Comparison of ENCODE assay signal across 23 cellular contexts in the genomic region with DNA sequence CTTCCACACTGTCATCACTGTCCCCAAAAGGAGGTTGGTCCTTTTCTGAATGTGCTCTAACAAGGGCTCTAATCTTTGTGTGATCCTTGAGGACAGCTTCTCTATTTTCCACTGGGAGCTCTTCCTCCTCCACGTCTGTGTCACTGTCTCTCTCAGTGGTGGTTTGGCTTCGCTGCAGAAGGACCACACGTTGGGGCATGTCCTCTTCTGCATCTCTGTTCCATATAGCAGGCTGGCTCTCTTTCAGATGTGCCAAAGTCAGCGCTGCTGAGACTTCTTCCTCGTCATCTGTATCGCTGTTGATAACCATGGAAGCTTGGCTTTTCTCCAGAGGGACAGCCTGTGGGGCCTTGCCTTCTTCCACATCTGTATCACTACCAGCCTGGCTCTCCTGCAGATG. TPM values are rescaled to one million over a fixed set of nuclear protein-coding genes. Genes with fewer than 3 reads are reported as not detected.
DNase-seq lines count a peak whose midpoint lies in the region; ATAC-seq, FAIRE-seq and TF ChIP-seq lines count a peak whose summit lies in the region.
"Had no signal": no experiment of that assay in that cellular context is flagged by ENCODE, and none has a peak within 500 bp of the region (broad histone marks: within the 10 kb centered on the region; RNA-seq: fewer than 3 reads in every experiment).

No MANE protein-coding gene starts in this region.

- H3K9me3 ChIP-seq in Karpas-422 (ENCODE audit: low read length) (no peaks in the 10 kb centered on the region), astrocyte (ENCODE audit: insufficient read depth, low read depth, low read length) (no peaks in the 10 kb centered on the region)
- H3K9me3 ChIP-seq: left lung, thoracic aorta had no signal

- CTCF ChIA-PET in activated CD4-positive, alpha-beta memory T cell treated with anti-CD3 and anti-CD28 coated beads, Interleukin-2, amount 10 ng/mL, durations not matched to agents 7 days and 5 days (lab: Charles Lee): interaction anchor here (0.6 to 2.6 kb wide), 4 partner anchors 10 to 729 kb away, joined by 3 to 15 read pairs (median 6); no protein-coding TSS in a partner anchor
- CTCF ChIA-PET in activated CD4-positive, alpha-beta memory T cell treated with anti-CD3 and anti-CD28 coated beads for 36 hours (lab: Charles Lee): interaction anchor here (0.7 to 3.3 kb wide), 5 partner anchors 16 to 367 kb away, joined by 3 to 11 read pairs (median 4); no protein-coding TSS in a partner anchor

- H4K20me1 ChIP-seq in Karpas-422 (ENCODE audit: insufficient read depth, low read depth, low read length): no peaks in the 10 kb centered on the region
- H4K20me1 ChIP-seq in astrocyte (ENCODE audit: insufficient read depth, low read length): no peaks in the 10 kb centered on the region

- peaks cover 77% of the 10 kb centered on the region for H3K36me3 Mint-ChIP-seq in activated CD4-positive, alpha-beta memory T cell treated with anti-CD3 and anti-CD28 coated beads, Interleukin-2, amount 10 ng/mL, durations not matched to agents 7 days and 5 days (ENCODE audit: low read depth)
- H3K36me3 Mint-ChIP-seq in activated CD4-positive, alpha-beta memory T cell treated with anti-CD3 and anti-CD28 coated beads for 36 hours: peaks cover 68% of the 10 kb centered on the region
- H3K36me3 Mint-ChIP-seq in astrocyte (ENCODE audit: low read depth, unreplicated experiment): peaks cover 34% of the 10 kb centered on the region
- H3K36me3 Mint-ChIP-seq in natural killer cell: no peaks in the 10 kb centered on the region

- H3K9ac ChIP-seq in Karpas-422 (ENCODE audit: low read length) (no peak overlapping the region), astrocyte (ENCODE audit: low read length) (no peak overlapping the region)

- intact Hi-C loops in activated CD4-positive, alpha-beta memory T cell treated with anti-CD3 and anti-CD28 coated beads for 36 hours (cut with micrococcal nuclease): no loop called here
- intact Hi-C loops in natural killer cell (cut with micrococcal nuclease): no loop called here

- H3K79me2 ChIP-seq in Karpas-422 (ENCODE audit: low read length): peaks cover 12% of the 10 kb centered on the region
- H3K79me2 ChIP-seq in astrocyte (ENCODE audit: insufficient read depth, low read length): peaks cover 13% of the 10 kb centered on the region

- H3K4me2 ChIP-seq in Karpas-422 (ENCODE audit: low read depth, low read length, poor library complexity, severe bottlenecking): no peak overlapping the region
- H3K4me2 ChIP-seq in astrocyte (ENCODE audit: low read length): no peak overlapping the region

- peaks cover 2% of the 10 kb centered on the region for H3K9me3 Mint-ChIP-seq in activated CD4-positive, alpha-beta memory T cell treated with anti-CD3 and anti-CD28 coated beads, Interleukin-2, amount 10 ng/mL, durations not matched to agents 7 days and 5 days
- H3K9me3 Mint-ChIP-seq in activated CD4-positive, alpha-beta memory T cell treated with anti-CD3 and anti-CD28 coated beads for 36 hours: no peaks in the 10 kb centered on the region
- H3K9me3 Mint-ChIP-seq in astrocyte (ENCODE audit: unreplicated experiment) (no peaks in the 10 kb centered on the region), natural killer cell (no peaks in the 10 kb centered on the region)

- H3K9me2 ChIP-seq in Karpas-422 (replicated peaks; ENCODE audit: insufficient read depth, low read length): no peaks in the 10 kb centered on the region

- H3K27ac Mint-ChIP-seq in activated CD4-positive, alpha-beta memory T cell treated with anti-CD3 and anti-CD28 coated beads, Interleukin-2, amount 10 ng/mL, durations not matched to agents 7 days and 5 days: peak overlapping the region; percentile 79
- no peak overlapping the region for H3K27ac Mint-ChIP-seq in activated CD4-positive, alpha-beta memory T cell treated with anti-CD3 and anti-CD28 coated beads for 36 hours
- H3K27ac Mint-ChIP-seq in astrocyte (ENCODE audit: unreplicated experiment) (no peak overlapping the region), natural killer cell (peak overlapping the region; percentile 81 to 93)

- H3K4me1 Mint-ChIP-seq in activated CD4-positive, alpha-beta memory T cell treated with anti-CD3 and anti-CD28 coated beads, Interleukin-2, amount 10 ng/mL, durations not matched to agents 7 days and 5 days: peaks cover 62% of the 10 kb centered on the region
- peaks cover 31% of the 10 kb centered on the region for H3K4me1 Mint-ChIP-seq in activated CD4-positive, alpha-beta memory T cell treated with anti-CD3 and anti-CD28 coated beads for 36 hours (ENCODE audit: low read depth)
- peaks cover 7% of the 10 kb centered on the region for H3K4me1 Mint-ChIP-seq in astrocyte (ENCODE audit: low read depth, unreplicated experiment)
- H3K4me1 Mint-ChIP-seq in natural killer cell: peaks cover 38 to 53% of the 10 kb centered on the region in 2 donors

- ATAC-seq in natural killer cell (no peak), HG02973 (IDR thresholded peaks at IDR 0.05; ENCODE audit: unreplicated experiment) (no peak)
- ATAC-seq: left lung had no signal

- no peak overlapping the region for H3K4me3 Mint-ChIP-seq in activated CD4-positive, alpha-beta memory T cell treated with anti-CD3 and anti-CD28 coated beads, Interleukin-2, amount 10 ng/mL, durations not matched to agents 7 days and 5 days
- no peak overlapping the region for H3K4me3 Mint-ChIP-seq in activated CD4-positive, alpha-beta memory T cell treated with anti-CD3 and anti-CD28 coated beads for 36 hours
- peak overlapping the region; percentile 66 for H3K4me3 Mint-ChIP-seq in astrocyte (ENCODE audit: unreplicated experiment)
- peak overlapping the region; percentile 60 for H3K4me3 Mint-ChIP-seq in natural killer cell
- H3K4me3 Mint-ChIP-seq: neural crest cell had no signal

- TF ChIP-seq CTCF in astrocyte (IDR thresholded peaks at IDR 0.05; ENCODE audit: insufficient read depth, low read depth, low read length) (no peak), natural killer cell (IDR thresholded peaks at IDR 0.05) (no peak), GM13976 (IDR thresholded peaks at IDR 0.05; ENCODE audit: borderline replicate concordance, control extremely low read depth, extremely low read depth, insufficient read depth, missing control alignments) (no peak)

- H3K27me3 Mint-ChIP-seq in activated CD4-positive, alpha-beta memory T cell treated with anti-CD3 and anti-CD28 coated beads, Interleukin-2, amount 10 ng/mL, durations not matched to agents 7 days and 5 days: no peaks in the 10 kb centered on the region
- H3K27me3 Mint-ChIP-seq in activated CD4-positive, alpha-beta memory T cell treated with anti-CD3 and anti-CD28 coated beads for 36 hours: no peaks in the 10 kb centered on the region
- H3K27me3 Mint-ChIP-seq in astrocyte (ENCODE audit: low read depth, unreplicated experiment) (no peaks in the 10 kb centered on the region), natural killer cell (ENCODE audit: low read depth in 2 of 2) (no peaks in the 10 kb centered on the region)

- in situ Hi-C loops in GM13976 (cut with MboI; ENCODE audit: low sequenced_read_pairs, unreplicated experiment): no loop called here

- no peak for FAIRE-seq in astrocyte (lab: Jason Lieb, UNC)
- FAIRE-seq: GM12891, RCC 7860 had no signal

- H3K36me3 ChIP-seq in Karpas-422 (ENCODE audit: insufficient read depth, low read length) (peaks cover 14% of the 10 kb centered on the region), astrocyte (ENCODE audit: insufficient read depth, low read length) (peaks cover 28% of the 10 kb centered on the region)

- H2AFZ ChIP-seq in Karpas-422 (ENCODE audit: low read length): no peak overlapping the region
- no peak overlapping the region for H2AFZ ChIP-seq in astrocyte (ENCODE audit: low read depth, low read length)

- H3K4me1 ChIP-seq in Karpas-422 (ENCODE audit: low read length) (peaks cover 11% of the 10 kb centered on the region), astrocyte (ENCODE audit: insufficient read depth, low read length) (peaks cover 7% of the 10 kb centered on the region)

- H3K4me3 ChIP-seq in Karpas-422 (ENCODE audit: low read length): no peak overlapping the region
- no peak overlapping the region for H3K4me3 ChIP-seq in astrocyte (ENCODE audit: insufficient read depth, low read depth, low read length)
- H3K4me3 ChIP-seq: left lung, thoracic aorta had no signal

- H3K27me3 ChIP-seq in Karpas-422 (ENCODE audit: low read length): no peaks in the 10 kb centered on the region
- no peaks in the 10 kb centered on the region for H3K27me3 ChIP-seq in astrocyte (ENCODE audit: insufficient read depth, low read length)
- H3K27me3 ChIP-seq: left lung had no signal

- no peak for DNase-seq in activated CD4-positive, alpha-beta memory T cell treated with anti-CD3 and anti-CD28 coated beads, Interleukin-2, amount 10 ng/mL, durations not matched to agents 7 days and 5 days
- no peak for DNase-seq in activated CD4-positive, alpha-beta memory T cell treated with anti-CD3 and anti-CD28 coated beads for 36 hours
- DNase-seq in Karpas-422 (peak; percentile 37), astrocyte (ENCODE audit: low read depth) (no peak), natural killer cell (no peak), D341Med (ENCODE audit: low spot score) (no peak), GM13976 (ENCODE audit: low spot score) (no peak)
- DNase-seq: activated T-cell treated with anti-CD3 and anti-CD28 coated beads for 4 hours, caudate nucleus, DMS153, GF-D8, IMR-90, left lung, midbrain, NCI-H187 treated with DMSO at 0.1 percent for 48 hours, NCI-H345 had no signal

- H3K27ac ChIP-seq in Karpas-422 (ENCODE audit: low read length) (no peak overlapping the region), astrocyte (ENCODE audit: low read depth, low read length) (no peak overlapping the region)
- H3K27ac ChIP-seq: C4-2B, HL-60, left lung, thoracic aorta had no signal

- POLR2A ChIA-PET in activated CD4-positive, alpha-beta memory T cell treated with anti-CD3 and anti-CD28 coated beads, Interleukin-2, amount 10 ng/mL, durations not matched to agents 7 days and 5 days (lab: Charles Lee): interaction anchor here (0.8 to 2.6 kb wide), 12 partner anchors 9 to 97 kb away, joined by 3 to 25 read pairs (median 4); partner anchors contain the start of genes MRPS18B and PPP1R10
- POLR2A ChIA-PET in activated CD4-positive, alpha-beta memory T cell treated with anti-CD3 and anti-CD28 coated beads for 36 hours (lab: Charles Lee): interaction anchor here (1.5 kb wide), 1 partner anchor 25 kb away, joined by 3 read pairs; no protein-coding TSS in a partner anchor

RNA-seq across cellular contexts. Expression of gene MDC1, which starts 4.6 kb away (rescaled TPM):
- total RNA-seq in activated CD4-positive, alpha-beta memory T cell treated with anti-CD3 and anti-CD28 coated beads, Interleukin-2, amount 10 ng/mL, durations not matched to agents 7 days and 5 days: 10 to 100 TPM; 49.7 to 54.6 TPM
- total RNA-seq in activated CD4-positive, alpha-beta memory T cell treated with anti-CD3 and anti-CD28 coated beads for 36 hours: 10 to 100 TPM; 79.5 to 88.7 TPM
- total RNA-seq in Karpas-422 (2014; rRNA removed; shearing (Covaris generic); ENCODE audit: low replicate concordance): 9.4 and 11.0 TPM in 2 replicates
- total RNA-seq in astrocyte (25.2 and 25.4 TPM in 2 replicates), natural killer cell (10 to 100 TPM; 61.2 to 77.0 (median 64.5) TPM)

RNA-seq across cellular contexts. Expression of gene TUBB, which starts 7.7 kb away (rescaled TPM):
- 1,000 to 10,000 TPM; 1,162 to 1,172 TPM for total RNA-seq in activated CD4-positive, alpha-beta memory T cell treated with anti-CD3 and anti-CD28 coated beads, Interleukin-2, amount 10 ng/mL, durations not matched to agents 7 days and 5 days
- 1,000 to 10,000 TPM; 1,695 to 1,719 TPM for total RNA-seq in activated CD4-positive, alpha-beta memory T cell treated with anti-CD3 and anti-CD28 coated beads for 36 hours
- 403 and 427 TPM in 2 replicates for total RNA-seq in Karpas-422 (2014; rRNA removed; shearing (Covaris generic); ENCODE audit: low replicate concordance)
- total RNA-seq in astrocyte: 815 and 887 TPM in 2 replicates
- 100 to 1,000 TPM; 121 to 168 (median 127) TPM for total RNA-seq in natural killer cell

RNA-seq across cellular contexts. Expression of gene NRM, which starts 21.7 kb away (rescaled TPM):
- total RNA-seq in activated CD4-positive, alpha-beta memory T cell treated with anti-CD3 and anti-CD28 coated beads, Interleukin-2, amount 10 ng/mL, durations not matched to agents 7 days and 5 days: 10 to 100 TPM; 40.5 to 41.1 TPM
- 10 to 100 TPM; 31.6 to 32.7 TPM for total RNA-seq in activated CD4-positive, alpha-beta memory T cell treated with anti-CD3 and anti-CD28 coated beads for 36 hours
- total RNA-seq in Karpas-422 (2014; rRNA removed; shearing (Covaris generic); ENCODE audit: low replicate concordance): 16.9 and 38.1 TPM in 2 replicates
- total RNA-seq in astrocyte: 12.2 and 12.8 TPM in 2 replicates
- total RNA-seq in natural killer cell: 1 to 10 TPM; 7.4 to 8.9 (median 8.7) TPM

RNA-seq across cellular contexts. Expression of gene PPP1R18, which starts 26.0 kb away (rescaled TPM):
- 100 to 1,000 TPM; 269 to 283 TPM for total RNA-seq in activated CD4-positive, alpha-beta memory T cell treated with anti-CD3 and anti-CD28 coated beads, Interleukin-2, amount 10 ng/mL, durations not matched to agents 7 days and 5 days
- 100 to 1,000 TPM; 172 to 183 TPM for total RNA-seq in activated CD4-positive, alpha-beta memory T cell treated with anti-CD3 and anti-CD28 coated beads for 36 hours
- total RNA-seq in Karpas-422 (2014; rRNA removed; shearing (Covaris generic); ENCODE audit: low replicate concordance): 69.8 and 75.3 TPM in 2 replicates
- 145 and 156 TPM in 2 replicates for total RNA-seq in astrocyte
- 100 to 1,000 TPM; 183 to 260 (median 219) TPM for total RNA-seq in natural killer cell

RNA-seq across cellular contexts. Expression of gene FLOT1, which starts 30.0 kb away (rescaled TPM):
- 100 to 1,000 TPM; 125 to 131 TPM for total RNA-seq in activated CD4-positive, alpha-beta memory T cell treated with anti-CD3 and anti-CD28 coated beads, Interleukin-2, amount 10 ng/mL, durations not matched to agents 7 days and 5 days
- total RNA-seq in activated CD4-positive, alpha-beta memory T cell treated with anti-CD3 and anti-CD28 coated beads for 36 hours: 100 to 1,000 TPM; 226 to 231 TPM
- total RNA-seq in Karpas-422 (2014; rRNA removed; shearing (Covaris generic); ENCODE audit: low replicate concordance): 58.2 and 103 TPM in 2 replicates
- total RNA-seq in astrocyte (77.6 and 85.2 TPM in 2 replicates), natural killer cell (100 to 1,000 TPM in 1 of 3 donors, 10 to 100 TPM in 2; 73.1 to 113 (median 94.2) TPM)

Comparison
In these comparisons a context has a peak if more than half of its experiments do, and no peak if none do; other contexts are left out.
1. H3K27ac Mint-ChIP-seq: peak in activated CD4-positive, alpha-beta memory T cell treated with anti-CD3 and anti-CD28 coated beads, Interleukin-2, amount 10 ng/mL, durations not matched to agents 7 days and 5 days (single experiment) and natural killer cell (2 of 2); none in activated CD4-positive, alpha-beta memory T cell treated with anti-CD3 and anti-CD28 coated beads for 36 hours (single experiment) and astrocyte (single experiment).
2. H3K4me3 Mint-ChIP-seq: peak in astrocyte (single experiment) and natural killer cell (single experiment); none in activated CD4-positive, alpha-beta memory T cell treated with anti-CD3 and anti-CD28 coated beads, Interleukin-2, amount 10 ng/mL, durations not matched to agents 7 days and 5 days (single experiment) and activated CD4-positive, alpha-beta memory T cell treated with anti-CD3 and anti-CD28 coated beads for 36 hours (single experiment).